ENCODE assay signal across 8 cellular contexts in the genomic region with DNA sequence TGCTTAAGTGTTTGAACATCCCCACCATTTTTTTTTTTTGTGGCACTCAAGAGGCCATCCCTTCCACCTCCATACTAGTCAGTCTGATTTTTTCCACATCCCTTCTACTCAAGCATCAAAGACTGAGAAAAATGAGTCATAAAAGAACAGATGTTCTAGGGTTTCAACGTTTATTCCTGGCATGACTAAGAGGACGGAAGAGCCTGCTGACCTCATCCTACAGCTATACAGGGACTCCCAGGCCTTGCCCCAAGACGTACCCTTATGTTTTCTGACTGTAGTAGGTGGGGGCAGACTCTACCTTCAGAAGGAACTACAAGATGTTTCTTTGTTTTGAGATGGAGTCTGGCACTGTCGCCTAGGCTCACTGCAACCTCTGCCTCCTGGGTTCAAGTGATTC. TPM values are rescaled to one million over a fixed set of nuclear protein-coding genes. Genes with fewer than 3 reads are reported as not detected.
A peak's percentile ranks its signal among the peaks of the same experiment; 100 is the strongest.
DNase-seq lines count a peak whose midpoint lies in the region; ATAC-seq and TF ChIP-seq lines count a peak whose summit lies in the region.

No MANE protein-coding gene starts in this region.

- H2AFZ ChIP-seq in hepatocyte, result no peak overlapping the region

- no peaks in the 10 kb centered on the region for H4K20me1 ChIP-seq in hepatocyte (ENCODE audit: insufficient read depth, poor library complexity, severe bottlenecking)

- ATAC-seq in heart right ventricle (no peak), HG03457 (IDR thresholded peaks at IDR 0.05; ENCODE audit: unreplicated experiment) (no peak)

- H3K4me2 ChIP-seq in hepatocyte, result no peak overlapping the region

- intact Hi-C loops in heart right ventricle (cut with DNase I), result loop anchor here in 2 of 10 donors (5.0 to 10.0 kb wide), 2 partner anchors 64 to 212 kb away; a partner anchor contains a TSS

- H3K27me3 ChIP-seq in hepatocyte (peaks cover 12% of the 10 kb centered on the region), heart right ventricle (peaks cover 7 to 51% (median 43%) of the 10 kb centered on the region in 7 donors), right atrium auricular region (no peaks in the 10 kb centered on the region)

- H3K9me3 ChIP-seq in hepatocyte (ENCODE audit: low read depth), result no peaks in the 10 kb centered on the region
- H3K9me3 ChIP-seq in heart right ventricle, result no peaks in the 10 kb centered on the region
- H3K9me3 ChIP-seq in right atrium auricular region, result no peaks in the 10 kb centered on the region

- no peaks in the 10 kb centered on the region for H3K9me2 ChIP-seq in hepatocyte (replicated peaks; ENCODE audit: insufficient read depth)

- H3K79me2 ChIP-seq in hepatocyte, result no peaks in the 10 kb centered on the region

- peaks cover 12% of the 10 kb centered on the region for H3K4me1 ChIP-seq in hepatocyte (ENCODE audit: insufficient read depth)
- peaks cover 7 to 31% (median 26%) of the 10 kb centered on the region in 9 donors for H3K4me1 ChIP-seq in heart right ventricle
- H3K4me1 ChIP-seq in right atrium auricular region, result peaks cover 0 to 27% of the 10 kb centered on the region in 2 donors

- H3K27ac ChIP-seq in hepatocyte (peak overlapping the region; percentile 51), heart right ventricle (no peak overlapping the region), right atrium auricular region (no peak overlapping the region)

- 43% methylated on average over 4 of the region's 4 CpGs for WGBS in hepatocyte (ENCODE audit: low lambda C conversion rate, missing lambda C conversion rate)
- WGBS in heart right ventricle, 2 donors, result 50 to 55% methylated on average over 4 of the region's 4 CpGs

- peak; percentile 67 for DNase-seq in DMS 273 (lab: John Stamatoyannopoulos, UW; ENCODE audit: unreplicated experiment)
- DNase-seq in HFF-Myc (ENCODE audit: extremely low read depth, low read depth), result peak; percentile 93
- peak; percentile 96 for DNase-seq in SW480 (ENCODE audit: low spot score)
- DNase-seq in hepatocyte (ENCODE audit: low spot score), result peak; percentile 71
- DNase-seq in COR-L47 (lab: John Stamatoyannopoulos, UW), result no peak
- no peak for DNase-seq in heart right ventricle
- DNase-seq in right atrium auricular region (ENCODE audit: low spot score), result no peak

- H3K36me3 ChIP-seq in hepatocyte (replicated peaks; ENCODE audit: insufficient read depth, low read depth) (no peaks in the 10 kb centered on the region), heart right ventricle (no peaks in the 10 kb centered on the region), right atrium auricular region (no peaks in the 10 kb centered on the region)

- H3K4me3 ChIP-seq in HFF-Myc (replicated peaks; ENCODE audit: low read depth, low read length), result no peak overlapping the region
- H3K4me3 ChIP-seq in hepatocyte, result no peak overlapping the region
- H3K4me3 ChIP-seq in heart right ventricle, result no peak overlapping the region
- H3K4me3 ChIP-seq in right atrium auricular region, result no peak overlapping the region

- TF ChIP-seq CTCF in HFF-Myc (IDR thresholded peaks at IDR 0.05; ENCODE audit: low read depth, low read length, missing control alignments) (no peak), hepatocyte (IDR thresholded peaks at IDR 0.05; ENCODE audit: poor library complexity) (no peak), heart right ventricle (IDR thresholded peaks at IDR 0.05) (no peak), right atrium auricular region (IDR thresholded peaks at IDR 0.05) (no peak)

RNA-seq across cellular contexts. Expression of a gene that starts 3.3 kb away (rescaled TPM):
- total RNA-seq in hepatocyte, result 18.5 and 20.5 TPM in 2 replicates
- 16.2 and 33.3 TPM in 2 replicates for polyA plus RNA-seq in hepatocyte
- 1 to 10 TPM in 6 of 10 donors, under 1 TPM in 4; 0.55 to 6.8 (median 1.5) TPM for total RNA-seq in heart right ventricle
- 1 to 10 TPM; 1.7 to 4.4 TPM for polyA plus RNA-seq in heart right ventricle
- under 1 TPM in 1 of 2 donors, not detected in 1; 0.90 TPM for total RNA-seq in right atrium auricular region

RNA-seq across cellular contexts. Expression of a gene that starts 23.3 kb away (rescaled TPM):
- total RNA-seq in hepatocyte (0.83 and 1.6 TPM in 2 replicates), heart right ventricle (1 to 10 TPM in 2 of 10 donors, under 1 TPM in 8; 0.11 to 1.6 (median 0.49) TPM), right atrium auricular region (under 1 TPM in 1 of 2 donors, not detected in 1; 0.98 TPM)
- polyA plus RNA-seq in hepatocyte (1.1 and 1.2 TPM in 2 replicates), heart right ventricle (under 1 TPM; 0.28 to 0.95 TPM)

RNA-seq across cellular contexts. Expression of a gene that starts 53.7 kb away (rescaled TPM):
- 15.9 and 16.3 TPM in 2 replicates for total RNA-seq in hepatocyte
- 26.5 and 29.3 TPM in 2 replicates for polyA plus RNA-seq in hepatocyte
- 10 to 100 TPM; 17.6 to 27.9 (median 24.6) TPM for total RNA-seq in heart right ventricle
- 10 to 100 TPM in 1 of 2 donors, 1 to 10 TPM in 1; 9.7 to 16.0 TPM for polyA plus RNA-seq in heart right ventricle
- total RNA-seq in right atrium auricular region, result 10 to 100 TPM; 10.4 to 25.3 TPM

Comparison
In these comparisons a context has a peak if more than half of its experiments do, and no peak if none do; other contexts are left out.
1. DNase-seq: peak in DMS 273 (single experiment), HFF-Myc (single experiment), SW480 (single experiment) and hepatocyte (single experiment); none in COR-L47 (single experiment), heart right ventricle (0 of 2) and right atrium auricular region (single experiment).